Comparison of ENCODE assay signal across 7 cellular contexts in the genomic region with DNA sequence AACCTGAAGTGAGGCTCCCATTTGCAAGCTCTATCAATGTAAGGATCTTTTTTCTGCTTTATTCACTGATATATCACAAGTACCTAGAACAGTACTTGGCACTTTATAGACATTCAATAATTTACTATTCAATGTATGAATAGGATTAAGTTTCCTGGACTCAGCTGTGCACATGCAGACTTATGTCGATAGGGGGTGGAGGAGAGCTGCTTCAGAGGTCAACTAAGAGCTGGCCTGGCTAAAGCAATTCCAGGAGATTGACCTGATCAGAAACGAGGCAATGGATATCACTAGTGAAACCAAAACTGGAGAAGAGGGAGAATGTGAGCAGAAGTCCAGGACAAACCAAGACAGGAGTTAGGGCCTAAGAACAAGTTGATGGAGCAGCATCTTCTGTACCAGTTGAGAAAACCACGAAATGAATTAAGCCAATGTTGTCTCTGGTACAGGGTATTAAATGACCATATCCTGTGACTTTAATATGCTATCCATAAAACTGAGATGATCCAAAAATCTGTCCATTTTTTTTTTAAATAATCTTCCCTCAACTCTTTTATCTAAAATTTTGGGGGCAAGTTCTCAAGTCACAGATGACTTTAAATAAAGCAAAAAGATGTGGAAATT.
A peak's percentile ranks its signal among the peaks of the same experiment; 100 is the strongest.
DNase-seq lines count a peak whose midpoint lies in the region; ATAC-seq lines count a peak whose summit lies in the region.

No MANE protein-coding gene starts in this region.

- DNase-seq in GM04504 (ENCODE audit: low read depth) (peak; percentile 37), NCI-H82 (lab: John Stamatoyannopoulos, UW) (peak; percentile 78), dedifferentiated amniotic fluid mesenchymal stem cell (ENCODE audit: extremely low spot score) (peak; percentile 33), lung microvascular endothelial cell (ENCODE audit: low read depth in 2 of 2) (peak; percentile 49 to 75)
- no peak for DNase-seq in activated CD8-positive, alpha-beta memory T cell treated with anti-CD3 and anti-CD28 coated beads, Interleukin-2, amount 50 U/mL, for 48 hours

- peak; percentile 92 for ATAC-seq in HG02610 (IDR thresholded peaks at IDR 0.05; ENCODE audit: unreplicated experiment)
- no peak for ATAC-seq in GM19452 (IDR thresholded peaks at IDR 0.05; ENCODE audit: unreplicated experiment)
